8 cellular contexts compared by ENCODE assay signal in the genomic region with DNA sequence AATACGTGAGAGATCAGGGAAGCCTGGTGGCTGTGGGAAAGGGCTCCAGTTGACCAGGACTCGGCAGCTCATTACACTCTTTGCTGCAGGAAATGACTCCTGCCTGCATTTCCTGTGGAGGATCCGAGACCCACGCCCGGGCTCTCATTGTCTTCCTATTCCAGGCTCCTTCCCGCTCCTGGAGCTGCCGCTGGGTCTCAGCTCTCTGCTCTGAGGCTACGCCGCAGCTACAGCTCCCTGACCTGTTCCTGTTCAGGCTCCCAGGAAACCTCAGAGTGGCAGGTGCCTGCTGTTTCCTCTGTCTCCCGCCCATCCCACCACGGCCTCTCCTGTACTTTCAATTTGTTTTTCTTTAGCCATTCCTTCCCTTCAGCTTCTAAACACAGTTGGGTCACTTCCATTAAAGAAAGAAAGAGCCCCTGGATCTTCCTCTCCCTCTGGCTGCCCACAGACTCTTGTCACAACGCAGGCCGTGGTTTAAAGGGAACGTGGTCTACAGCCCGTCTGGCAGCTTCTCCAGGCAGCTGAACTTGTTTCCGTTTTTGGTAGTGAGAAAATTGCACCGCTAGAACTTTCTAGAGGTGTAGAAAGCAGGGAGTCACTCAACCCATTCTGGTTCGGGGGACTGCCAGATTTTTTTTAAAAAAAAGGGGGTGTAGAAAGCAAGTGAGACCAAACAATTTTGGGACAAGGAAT.
A peak's percentile ranks its signal among the peaks of the same experiment; 100 is the strongest.
DNase-seq lines count a peak whose midpoint lies in the region; ATAC-seq and TF ChIP-seq lines count a peak whose summit lies in the region.

No MANE protein-coding gene starts in this region.

- peak overlapping the region; percentile 63; the same call in 1 of the 2 replicates for H3K14ac ChIP-seq in IMR-90 (replicated peaks; ENCODE audit: low read depth, low read length)

- peaks cover 11 to 28% (median 17%) of the 10 kb centered on the region in 4 donors for H3K4me1 Mint-ChIP-seq in CD4-positive, alpha-beta memory T cell

- H3K4me3 ChIP-seq in CD4-positive, alpha-beta memory T cell (ENCODE audit: low read length in 2 of 2) = peak overlapping the region; percentile 36 to 65
- H3K4me3 ChIP-seq in IMR-90 (ENCODE audit: insufficient read depth, low read depth, low read length) (no peak overlapping the region), astrocyte of the cerebellum (ENCODE audit: low read depth, low read length) (peak overlapping the region; percentile 7), mucosa of stomach (ENCODE audit: low read length) (no peak overlapping the region)

- dilution Hi-C loops in IMR-90 (cut with HindIII; ENCODE audit: low sequenced_read_pairs, unreplicated experiment) = no loop called here

- H3K36me3 ChIP-seq in CD4-positive, alpha-beta memory T cell (ENCODE audit: insufficient read depth, low read length) = no peaks in the 10 kb centered on the region
- no peaks in the 10 kb centered on the region for H3K36me3 ChIP-seq in IMR-90 (ENCODE audit: control insufficient read depth, insufficient read depth, low read length)
- no peaks in the 10 kb centered on the region for H3K36me3 ChIP-seq in mucosa of stomach (ENCODE audit: control insufficient read depth, insufficient read depth, low read length)

- H2BK5ac ChIP-seq in IMR-90 (ENCODE audit: low read depth, low read length, poor library complexity, severe bottlenecking) = no peak overlapping the region

- TF ChIP-seq RAD21 in IMR-90 (IDR thresholded peaks at IDR 0.05; ENCODE audit: low read length) = no peak

- peak overlapping the region; percentile 92 to 98 (median 96) for H3K4me3 Mint-ChIP-seq in CD4-positive, alpha-beta memory T cell

- CTCF ChIA-PET in CD4-positive, alpha-beta memory T cell (lab: Charles Lee; ENCODE audit: partially characterized antibody) = interaction anchor here (1.0 to 3.2 kb wide), 3 partner anchors 11 to 231 kb away, joined by 3 to 21 read pairs (median 4); no protein-coding TSS in a partner anchor
- CTCF ChIA-PET in IMR-90 (lab: Yijun Ruan, JAX) = no interaction called here

- no peaks in the 10 kb centered on the region for H3K27me3 ChIP-seq in CD4-positive, alpha-beta memory T cell (ENCODE audit: insufficient read depth, low read length)
- no peaks in the 10 kb centered on the region for H3K27me3 ChIP-seq in IMR-90 (ENCODE audit: control insufficient read depth, insufficient read depth, low read length)
- H3K27me3 ChIP-seq in mucosa of stomach (ENCODE audit: control insufficient read depth, insufficient read depth, low read length) = no peaks in the 10 kb centered on the region

- peak in 3 of 5 donors; percentile 8 to 19 (median 18) for DNase-seq in CD4-positive, alpha-beta memory T cell
- DNase-seq in IMR-90 (no peak), astrocyte of the cerebellum (ENCODE audit: low read depth) (no peak), GM20000 (ENCODE audit: low spot score) (no peak)
- no peak for DNase-seq in stimulated activated CD4-positive, alpha-beta T cell treated with anti-CD3 and anti-CD28 coated beads, Interleukin-12 subunit alpha, Interleukin-12 subunit beta, amount 100 ng/mL, for 4 hours

- H3K27me3 Mint-ChIP-seq in CD4-positive, alpha-beta memory T cell = no peaks in the 10 kb centered on the region

- H3K9me3 Mint-ChIP-seq in CD4-positive, alpha-beta memory T cell = peaks cover 0 to 2% (median 0%) of the 10 kb centered on the region in 8 donors

- TF ChIP-seq POLR2A in IMR-90 (IDR thresholded peaks at IDR 0.05; ENCODE audit: low read depth, low read length) = no peak

- peaks cover 24% of the 10 kb centered on the region for H3K4me1 ChIP-seq in CD4-positive, alpha-beta memory T cell (ENCODE audit: insufficient read depth, low read length)
- H3K4me1 ChIP-seq in IMR-90 (ENCODE audit: control insufficient read depth, insufficient read depth, low read length) = peaks cover 2% of the 10 kb centered on the region; the same call in 1 of the 2 replicates
- no peaks in the 10 kb centered on the region for H3K4me1 ChIP-seq in mucosa of stomach (ENCODE audit: control insufficient read depth, insufficient read depth, low read length)

- H3K56ac ChIP-seq in IMR-90 (ENCODE audit: extremely low read depth, insufficient read depth, low read length) = no peak overlapping the region

- peak overlapping the region; percentile 55; the same call in 1 of the 2 replicates for H3K4me2 ChIP-seq in IMR-90 (ENCODE audit: low read depth, low read length)

- in situ Hi-C loops in IMR-90 (cut with MboI; ENCODE audit: low sequenced_read_pairs) (loop anchor here (25.0 kb wide), 1 partner anchor 586 kb away; no protein-coding TSS in a partner anchor), astrocyte of the cerebellum (cut with HindIII; ENCODE audit: low sequenced_read_pairs) (no loop called here)

- H2AK9ac ChIP-seq in IMR-90 (replicated peaks; ENCODE audit: low read depth, low read length, poor library complexity) = no peak overlapping the region

- no peak overlapping the region for H3K18ac ChIP-seq in IMR-90 (ENCODE audit: low read depth, low read length)

- H2AFZ ChIP-seq in IMR-90 (replicated peaks; ENCODE audit: low read length, poor library complexity) = peak overlapping the region; percentile 89

- ATAC-seq in IMR-90 (ENCODE audit: low read depth) (peak; percentile 18; the same call in 1 of the 2 replicates), GM18907 (IDR thresholded peaks at IDR 0.05; ENCODE audit: unreplicated experiment) (no peak), GM21360 (IDR thresholded peaks at IDR 0.05; ENCODE audit: unreplicated experiment) (no peak)

- no peak overlapping the region for H2BK15ac ChIP-seq in IMR-90 (ENCODE audit: low read depth, low read length)

- H3K4ac ChIP-seq in IMR-90 (ENCODE audit: low read depth, low read length) = no peak overlapping the region

- peak overlapping the region; percentile 18 for H3K27ac ChIP-seq in CD4-positive, alpha-beta memory T cell (ENCODE audit: low read depth, low read length)
- H3K27ac ChIP-seq in IMR-90 (ENCODE audit: insufficient read depth, low read length) = no peak overlapping the region; the same call in 1 of the 2 replicates

- H3K36me3 Mint-ChIP-seq in CD4-positive, alpha-beta memory T cell = no peaks in the 10 kb centered on the region

- WGBS in IMR-90 (ENCODE audit: extremely low coverage in 2 of 2, insufficient read length in 1 of 2), 2 experiments = 57% methylated on average over 11 of the region's 18 CpGs; no CpG with 5 or more reads in 1 of the 2 experiments

- no peaks in the 10 kb centered on the region for H3K79me1 ChIP-seq in IMR-90 (ENCODE audit: low read depth in 1 of 2, low read length in 2 of 2)

- H3K9me3 ChIP-seq in CD4-positive, alpha-beta memory T cell (ENCODE audit: control insufficient read depth in 1 of 2, low read length in 2 of 2) = no peaks in the 10 kb centered on the region
- no peaks in the 10 kb centered on the region for H3K9me3 ChIP-seq in IMR-90 (ENCODE audit: control insufficient read depth, insufficient read depth, low read length)
- no peaks in the 10 kb centered on the region for H3K9me3 ChIP-seq in mucosa of stomach (ENCODE audit: control insufficient read depth, low read length)

- TF ChIP-seq CTCF in IMR-90 (conservative IDR thresholded peaks at IDR 0.05; ENCODE audit: low read depth, low read length) (no peak), astrocyte of the cerebellum (IDR thresholded peaks at IDR 0.05; ENCODE audit: low read depth, low read length, missing control alignments) (no peak), GM20000 (IDR thresholded peaks at IDR 0.05; ENCODE audit: extremely low read depth, missing control alignments) (no peak)

- peak overlapping the region in 6 of 7 donors; percentile 46 to 91 (median 86) for H3K27ac Mint-ChIP-seq in CD4-positive, alpha-beta memory T cell

- no peak overlapping the region for H4K5ac ChIP-seq in IMR-90 (ENCODE audit: low read depth, low read length)

- H3K23ac ChIP-seq in IMR-90 (ENCODE audit: low read depth, low read length) = no peak overlapping the region

- H3K9ac ChIP-seq in IMR-90 (ENCODE audit: low read depth, low read length) = no peak overlapping the region
- peak overlapping the region; percentile 34 for H3K9ac ChIP-seq in mucosa of stomach (ENCODE audit: low read length)

- intact Hi-C loops in CD4-positive, alpha-beta memory T cell (cut with micrococcal nuclease) = no loop called here
- intact Hi-C loops in IMR-90 (cut with micrococcal nuclease) = loop anchor here (5.0 kb wide), 2 partner anchors 211 to 516 kb away; partner anchors contain the start of gene SLC38A9

- peak overlapping the region; percentile 36 to 63; a peak in 2 of 4 replicates for H4K8ac ChIP-seq in IMR-90 (ENCODE audit: low read depth in 2 of 2, low read length in 2 of 2)

- POLR2A ChIA-PET in CD4-positive, alpha-beta memory T cell (lab: Charles Lee; ENCODE audit: partially characterized antibody) = interaction anchor here (1.0 to 1.3 kb wide), 2 partner anchors 9 to 264 kb away, joined by 3 read pairs; no protein-coding TSS in a partner anchor
- POLR2A ChIA-PET in IMR-90 (lab: Charles Lee; ENCODE audit: unreplicated experiment) = no interaction called here

- H4K91ac ChIP-seq in IMR-90 (ENCODE audit: insufficient read depth, low read depth, low read length) = no peak overlapping the region

- H4K20me1 ChIP-seq in IMR-90 (ENCODE audit: insufficient read depth, low read length) = no peaks in the 10 kb centered on the region

- no peak overlapping the region for H2BK20ac ChIP-seq in IMR-90 (ENCODE audit: low read depth, low read length)

- no TSS peak for BruUV-seq in IMR-90 (replicated peaks; lab: Mats Ljungman, UMichigan)

- no peak overlapping the region for H2AK5ac ChIP-seq in IMR-90 (ENCODE audit: low read depth, low read length)

- H2BK120ac ChIP-seq in IMR-90 (ENCODE audit: low read depth, low read length) = 0 out of 2 replicates have a peak overlapping the region, but pooled peaks have one; percentile 19

- no peaks in the 10 kb centered on the region; the same call in 1 of the 2 replicates for H3K9me1 ChIP-seq in IMR-90 (ENCODE audit: insufficient read depth, low read length)

TF ChIP-seq in IMR-90, 13 proteins besides CTCF, POLR2A, EP300 and RAD21:
- TF ChIP-seq, protein P1, sequence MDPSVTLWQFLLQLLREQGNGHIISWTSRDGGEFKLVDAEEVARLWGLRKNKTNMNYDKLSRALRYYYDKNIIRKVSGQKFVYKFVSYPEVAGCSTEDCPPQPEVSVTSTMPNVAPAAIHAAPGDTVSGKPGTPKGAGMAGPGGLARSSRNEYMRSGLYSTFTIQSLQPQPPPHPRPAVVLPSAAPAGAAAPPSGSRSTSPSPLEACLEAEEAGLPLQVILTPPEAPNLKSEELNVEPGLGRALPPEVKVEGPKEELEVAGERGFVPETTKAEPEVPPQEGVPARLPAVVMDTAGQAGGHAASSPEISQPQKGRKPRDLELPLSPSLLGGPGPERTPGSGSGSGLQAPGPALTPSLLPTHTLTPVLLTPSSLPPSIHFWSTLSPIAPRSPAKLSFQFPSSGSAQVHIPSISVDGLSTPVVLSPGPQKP (IDR thresholded peaks at IDR 0.05; ENCODE audit: borderline replicate concordance, low read depth, low read length) = no peak
- TF ChIP-seq SMC3 (IDR thresholded peaks at IDR 0.05; ENCODE audit: low read depth, low read length) (no peak), CEBPB (IDR thresholded peaks at IDR 0.05; ENCODE audit: low read depth, low read length) (no peak), FOS (IDR thresholded peaks at IDR 0.05; ENCODE audit: low read depth, low read length) (no peak)

Comparison
In these comparisons a context has a peak if more than half of its experiments do, and no peak if none do; other contexts are left out.
1. DNase-seq: peak in CD4-positive, alpha-beta memory T cell (3 of 5); none in IMR-90 (single experiment), astrocyte of the cerebellum (single experiment), GM20000 (single experiment) and stimulated activated CD4-positive, alpha-beta T cell treated with anti-CD3 and anti-CD28 coated beads, Interleukin-12 subunit alpha, Interleukin-12 subunit beta, amount 100 ng/mL, for 4 hours (single experiment).
2. H3K4me3 ChIP-seq: peak in CD4-positive, alpha-beta memory T cell (2 of 2) and astrocyte of the cerebellum (single experiment); none in IMR-90 (single experiment) and mucosa of stomach (single experiment).